ENCODE assay signal across 6 cellular contexts in the genomic region with DNA sequence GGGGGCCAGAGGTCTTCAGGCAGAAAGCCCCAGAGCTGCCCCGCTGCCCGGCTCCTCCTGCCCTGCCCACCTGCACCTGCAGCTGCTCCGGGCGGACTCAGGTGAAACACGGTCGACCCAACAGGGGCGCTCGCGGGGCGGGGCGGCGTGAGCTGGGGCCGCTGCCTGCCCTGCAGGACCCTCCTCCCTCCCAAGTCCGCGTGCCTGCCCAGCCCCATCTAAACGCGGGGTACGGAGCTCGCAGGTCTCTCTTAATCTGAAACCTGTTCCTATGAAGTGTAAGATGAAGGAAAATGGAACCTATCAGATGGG.
DNase-seq lines count a peak whose midpoint lies in the region; ATAC-seq and TF ChIP-seq lines count a peak whose summit lies in the region.

No MANE protein-coding gene starts in this region.

- POLR2A ChIA-PET in RWPE1 (lab: Yijun Ruan, JAX; ENCODE audit: low non-redundant PET) = interaction anchor here (0.6 to 1.1 kb wide), 4 partner anchors 19 to 1632 kb away, joined by 3 to 7 read pairs (median 3); a partner anchor contains a TSS

- TF ChIP-seq CTCF in DOHH2 (IDR thresholded peaks at IDR 0.05; ENCODE audit: low read depth, low read length, poor library complexity, severe bottlenecking) (peak; percentile 33), RWPE1 (conservative IDR thresholded peaks at IDR 0.05; ENCODE audit: low read depth) (no peak)

- no peaks in the 10 kb centered on the region for H3K9me2 ChIP-seq in DOHH2 (replicated peaks; ENCODE audit: control insufficient read depth, low read length)

- H3K4me3 ChIP-seq in DOHH2 (ENCODE audit: low read length) = peak overlapping the region; percentile 77

- no peaks in the 10 kb centered on the region for H3K27me3 ChIP-seq in DOHH2 (ENCODE audit: control insufficient read depth, low read length)

- H3K36me3 ChIP-seq in DOHH2 (ENCODE audit: control insufficient read depth, low read length) = no peaks in the 10 kb centered on the region

- no peak overlapping the region for H3K27ac Mint-ChIP-seq in memory B cell

- no peak for ATAC-seq in memory B cell (ENCODE audit: low read depth)
- no peak for ATAC-seq in GM19023 (IDR thresholded peaks at IDR 0.05; ENCODE audit: unreplicated experiment)

- H3K27me3 Mint-ChIP-seq in memory B cell = no peaks in the 10 kb centered on the region

- peaks cover 9% of the 10 kb centered on the region for H3K36me3 Mint-ChIP-seq in memory B cell

- H4K20me1 ChIP-seq in DOHH2 (ENCODE audit: control insufficient read depth, insufficient read depth, low read depth, low read length) = no peaks in the 10 kb centered on the region

- no peaks in the 10 kb centered on the region for H3K9me3 Mint-ChIP-seq in memory B cell

- H3K4me1 ChIP-seq in DOHH2 (ENCODE audit: control insufficient read depth, low read length) = peaks cover 14% of the 10 kb centered on the region

- no peaks in the 10 kb centered on the region for H3F3A ChIP-seq in DOHH2 (ENCODE audit: control insufficient read depth, insufficient read depth)

- H3K4me2 ChIP-seq in DOHH2 (ENCODE audit: low read length) = peak overlapping the region; percentile 80

- H3K4me3 Mint-ChIP-seq in memory B cell = peak overlapping the region; percentile 83

- CTCF ChIA-PET in RWPE1 (lab: Yijun Ruan, JAX) = interaction anchor here (0.5 kb wide), 1 partner anchor 199 kb away, joined by 4 read pairs; no protein-coding TSS in a partner anchor

- DNase-seq in RWPE1 (ENCODE audit: low spot score) (no peak), memory B cell (ENCODE audit: low spot score in 2 of 2) (no peak), ecto neural progenitor cell (ENCODE audit: low spot score) (no peak), C1 segment of cervical spinal cord (lab: John Stamatoyannopoulos, UW) (no peak)

- no peaks in the 10 kb centered on the region for H3K79me2 ChIP-seq in DOHH2 (ENCODE audit: control insufficient read depth, low read length)

- no peaks in the 10 kb centered on the region for H3K9me3 ChIP-seq in DOHH2 (ENCODE audit: control insufficient read depth, insufficient read depth, low read length)

- H3K4me1 Mint-ChIP-seq in memory B cell = peaks cover 15% of the 10 kb centered on the region

- H3K27ac ChIP-seq in DOHH2 (ENCODE audit: low read depth, low read length) = no peak overlapping the region
- peak overlapping the region; percentile 83 for H3K27ac ChIP-seq in RWPE1
